Comparison of ENCODE assay signal across 1 cellular context in the genomic region with DNA sequence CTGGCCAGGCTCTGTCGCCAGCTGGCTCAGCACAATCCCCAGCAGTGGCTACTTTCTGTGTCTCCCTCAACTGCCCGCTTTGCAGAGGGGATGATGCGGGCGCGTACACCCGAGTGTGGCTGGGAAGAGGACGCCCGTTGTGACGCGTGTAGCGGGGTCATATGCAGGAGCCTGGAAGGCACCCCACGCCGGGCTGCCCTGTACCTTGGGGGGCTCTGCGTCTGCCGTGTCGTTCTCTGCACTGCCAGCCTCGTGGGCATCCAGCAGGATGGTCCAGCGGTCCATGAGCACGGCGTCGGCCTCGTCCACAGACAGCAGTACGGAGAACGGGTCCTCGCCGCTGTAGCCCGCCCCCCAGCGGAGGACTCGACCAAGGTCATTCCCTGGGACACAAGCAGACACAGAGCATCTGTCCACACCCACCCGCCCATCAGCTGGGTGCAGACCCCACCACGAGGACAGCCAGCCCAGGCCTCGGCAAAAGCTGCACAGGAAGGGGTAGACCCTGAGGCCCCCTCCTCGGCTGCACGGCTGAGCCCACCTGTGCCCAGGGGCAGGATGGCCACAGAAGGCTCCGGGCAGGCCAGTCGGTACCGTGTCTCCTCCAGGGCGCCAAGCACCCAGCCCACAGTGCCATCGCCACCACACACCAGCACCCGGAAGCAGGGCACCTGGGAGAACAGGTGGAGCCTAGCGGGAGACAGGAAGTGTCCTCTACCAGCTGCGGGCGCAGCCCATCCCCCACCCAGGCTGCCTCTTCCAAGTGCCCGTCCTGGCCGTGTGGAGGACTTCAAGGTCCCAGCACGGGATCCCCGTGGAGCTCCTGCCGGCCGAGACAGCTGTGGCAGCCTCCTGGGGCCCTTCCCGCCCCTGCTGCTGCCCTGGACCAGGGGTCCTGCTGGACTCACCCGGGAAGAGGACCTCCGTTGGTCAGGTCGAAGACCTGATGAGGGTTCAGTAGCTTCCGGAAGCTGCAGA.
TF ChIP-seq lines count a peak whose summit lies in the region.

No MANE protein-coding gene starts in this region.

TF ChIP-seq in GM23338, 12 proteins besides CTCF, POLR2A, EP300 and RAD21 (continued from another document):
- TF ChIP-seq, protein P1, sequence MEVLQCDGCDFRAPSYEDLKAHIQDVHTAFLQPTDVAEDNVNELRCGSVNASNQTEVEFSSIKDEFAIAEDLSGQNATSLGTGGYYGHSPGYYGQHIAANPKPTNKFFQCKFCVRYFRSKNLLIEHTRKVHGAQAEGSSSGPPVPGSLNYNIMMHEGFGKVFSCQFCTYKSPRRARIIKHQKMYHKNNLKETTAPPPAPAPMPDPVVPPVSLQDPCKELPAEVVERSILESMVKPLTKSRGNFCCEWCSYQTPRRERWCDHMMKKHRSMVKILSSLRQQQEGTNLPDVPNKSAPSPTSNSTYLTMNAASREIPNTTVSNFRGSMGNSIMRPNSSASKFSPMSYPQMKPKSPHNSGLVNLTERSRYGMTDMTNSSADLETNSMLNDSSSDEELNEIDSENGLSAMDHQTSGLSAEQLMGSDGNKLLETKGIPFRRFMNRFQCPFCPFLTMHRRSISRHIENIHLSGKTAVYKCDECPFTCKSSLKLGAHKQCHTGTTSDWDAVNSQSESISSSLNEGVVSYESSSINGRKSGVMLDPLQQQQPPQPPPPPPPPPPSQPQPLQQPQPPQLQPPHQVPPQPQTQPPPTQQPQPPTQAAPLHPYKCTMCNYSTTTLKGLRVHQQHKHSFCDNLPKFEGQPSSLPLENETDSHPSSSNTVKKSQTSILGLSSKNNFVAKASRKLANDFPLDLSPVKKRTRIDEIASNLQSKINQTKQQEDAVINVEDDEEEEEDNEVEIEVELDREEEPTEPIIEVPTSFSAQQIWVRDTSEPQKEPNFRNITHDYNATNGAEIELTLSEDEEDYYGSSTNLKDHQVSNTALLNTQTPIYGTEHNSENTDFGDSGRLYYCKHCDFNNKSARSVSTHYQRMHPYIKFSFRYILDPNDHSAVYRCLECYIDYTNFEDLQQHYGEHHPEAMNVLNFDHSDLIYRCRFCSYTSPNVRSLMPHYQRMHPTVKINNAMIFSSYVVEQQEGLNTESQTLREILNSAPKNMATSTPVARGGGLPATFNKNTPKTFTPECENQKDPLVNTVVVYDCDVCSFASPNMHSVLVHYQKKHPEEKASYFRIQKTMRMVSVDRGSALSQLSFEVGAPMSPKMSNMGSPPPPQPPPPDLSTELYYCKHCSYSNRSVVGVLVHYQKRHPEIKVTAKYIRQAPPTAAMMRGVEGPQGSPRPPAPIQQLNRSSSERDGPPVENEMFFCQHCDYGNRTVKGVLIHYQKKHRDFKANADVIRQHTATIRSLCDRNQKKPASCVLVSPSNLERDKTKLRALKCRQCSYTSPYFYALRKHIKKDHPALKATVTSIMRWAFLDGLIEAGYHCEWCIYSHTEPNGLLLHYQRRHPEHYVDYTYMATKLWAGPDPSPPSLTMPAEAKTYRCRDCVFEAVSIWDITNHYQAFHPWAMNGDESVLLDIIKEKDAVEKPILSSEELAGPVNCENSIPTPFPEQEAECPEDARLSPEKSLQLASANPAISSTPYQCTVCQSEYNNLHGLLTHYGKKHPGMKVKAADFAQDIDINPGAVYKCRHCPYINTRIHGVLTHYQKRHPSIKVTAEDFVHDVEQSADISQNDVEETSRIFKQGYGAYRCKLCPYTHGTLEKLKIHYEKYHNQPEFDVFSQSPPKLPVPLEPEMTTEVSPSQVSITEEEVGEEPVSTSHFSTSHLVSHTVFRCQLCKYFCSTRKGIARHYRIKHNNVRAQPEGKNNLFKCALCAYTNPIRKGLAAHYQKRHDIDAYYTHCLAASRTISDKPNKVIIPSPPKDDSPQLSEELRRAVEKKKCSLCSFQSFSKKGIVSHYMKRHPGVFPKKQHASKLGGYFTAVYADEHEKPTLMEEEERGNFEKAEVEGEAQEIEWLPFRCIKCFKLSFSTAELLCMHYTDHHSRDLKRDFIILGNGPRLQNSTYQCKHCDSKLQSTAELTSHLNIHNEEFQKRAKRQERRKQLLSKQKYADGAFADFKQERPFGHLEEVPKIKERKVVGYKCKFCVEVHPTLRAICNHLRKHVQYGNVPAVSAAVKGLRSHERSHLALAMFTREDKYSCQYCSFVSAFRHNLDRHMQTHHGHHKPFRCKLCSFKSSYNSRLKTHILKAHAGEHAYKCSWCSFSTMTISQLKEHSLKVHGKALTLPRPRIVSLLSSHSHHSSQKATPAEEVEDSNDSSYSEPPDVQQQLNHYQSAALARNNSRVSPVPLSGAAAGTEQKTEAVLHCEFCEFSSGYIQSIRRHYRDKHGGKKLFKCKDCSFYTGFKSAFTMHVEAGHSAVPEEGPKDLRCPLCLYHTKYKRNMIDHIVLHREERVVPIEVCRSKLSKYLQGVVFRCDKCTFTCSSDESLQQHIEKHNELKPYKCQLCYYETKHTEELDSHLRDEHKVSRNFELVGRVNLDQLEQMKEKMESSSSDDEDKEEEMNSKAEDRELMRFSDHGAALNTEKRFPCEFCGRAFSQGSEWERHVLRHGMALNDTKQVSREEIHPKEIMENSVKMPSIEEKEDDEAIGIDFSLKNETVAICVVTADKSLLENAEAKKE (CRISPR knock-in tag; IDR thresholded peaks at IDR 0.05): no peak
- TF ChIP-seq EZH2phosphoT487 (IDR thresholded peaks at IDR 0.05; ENCODE audit: unreplicated experiment) (no peak), CREB1 (CRISPR knock-in tag; IDR thresholded peaks at IDR 0.05; ENCODE audit: low read depth) (no peak), JUNB (IDR thresholded peaks at IDR 0.05; ENCODE audit: unreplicated experiment) (no peak), ZNF331 (CRISPR knock-in tag; IDR thresholded peaks at IDR 0.05; ENCODE audit: low read depth) (no peak)
- TF ChIP-seq, protein P2, sequence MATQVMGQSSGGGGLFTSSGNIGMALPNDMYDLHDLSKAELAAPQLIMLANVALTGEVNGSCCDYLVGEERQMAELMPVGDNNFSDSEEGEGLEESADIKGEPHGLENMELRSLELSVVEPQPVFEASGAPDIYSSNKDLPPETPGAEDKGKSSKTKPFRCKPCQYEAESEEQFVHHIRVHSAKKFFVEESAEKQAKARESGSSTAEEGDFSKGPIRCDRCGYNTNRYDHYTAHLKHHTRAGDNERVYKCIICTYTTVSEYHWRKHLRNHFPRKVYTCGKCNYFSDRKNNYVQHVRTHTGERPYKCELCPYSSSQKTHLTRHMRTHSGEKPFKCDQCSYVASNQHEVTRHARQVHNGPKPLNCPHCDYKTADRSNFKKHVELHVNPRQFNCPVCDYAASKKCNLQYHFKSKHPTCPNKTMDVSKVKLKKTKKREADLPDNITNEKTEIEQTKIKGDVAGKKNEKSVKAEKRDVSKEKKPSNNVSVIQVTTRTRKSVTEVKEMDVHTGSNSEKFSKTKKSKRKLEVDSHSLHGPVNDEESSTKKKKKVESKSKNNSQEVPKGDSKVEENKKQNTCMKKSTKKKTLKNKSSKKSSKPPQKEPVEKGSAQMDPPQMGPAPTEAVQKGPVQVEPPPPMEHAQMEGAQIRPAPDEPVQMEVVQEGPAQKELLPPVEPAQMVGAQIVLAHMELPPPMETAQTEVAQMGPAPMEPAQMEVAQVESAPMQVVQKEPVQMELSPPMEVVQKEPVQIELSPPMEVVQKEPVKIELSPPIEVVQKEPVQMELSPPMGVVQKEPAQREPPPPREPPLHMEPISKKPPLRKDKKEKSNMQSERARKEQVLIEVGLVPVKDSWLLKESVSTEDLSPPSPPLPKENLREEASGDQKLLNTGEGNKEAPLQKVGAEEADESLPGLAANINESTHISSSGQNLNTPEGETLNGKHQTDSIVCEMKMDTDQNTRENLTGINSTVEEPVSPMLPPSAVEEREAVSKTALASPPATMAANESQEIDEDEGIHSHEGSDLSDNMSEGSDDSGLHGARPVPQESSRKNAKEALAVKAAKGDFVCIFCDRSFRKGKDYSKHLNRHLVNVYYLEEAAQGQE (IDR thresholded peaks at IDR 0.05; ENCODE audit: unreplicated experiment): no peak
TF ChIP-seq in GM23338: peak in this region for 0.
